In the genomic region with DNA sequence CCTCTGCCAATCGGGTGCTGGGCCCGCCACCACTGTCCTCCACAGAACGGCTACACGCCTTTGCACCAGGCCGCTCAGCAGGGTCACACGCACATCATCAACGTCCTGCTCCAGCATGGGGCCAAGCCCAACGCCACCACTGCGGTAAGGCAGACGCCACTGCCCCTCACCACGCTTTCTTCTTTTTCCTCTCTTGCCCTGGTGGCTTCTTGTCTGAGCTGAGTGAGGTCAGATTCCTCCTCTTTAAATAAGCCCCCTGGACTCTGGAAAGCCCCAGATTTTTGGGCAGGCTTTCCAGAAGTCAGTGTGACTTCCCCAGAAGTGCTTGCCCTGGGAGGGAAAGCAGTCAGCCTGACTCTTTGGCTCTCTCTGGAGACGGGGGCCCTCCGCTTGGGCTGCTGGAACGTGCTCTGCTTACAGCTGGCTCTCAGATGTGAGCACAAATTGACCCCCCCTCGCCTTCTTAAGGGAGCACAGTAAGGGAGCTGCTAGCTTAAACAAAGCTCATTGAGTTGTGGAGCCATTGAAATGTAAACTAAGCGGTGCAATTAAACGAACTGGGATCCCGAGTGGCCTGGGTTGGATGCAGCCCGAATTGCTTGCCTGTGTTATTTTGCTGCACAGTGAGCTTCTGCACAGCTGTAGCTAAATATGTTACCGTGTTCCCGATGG, we compare ENCODE assay signal across 9 cellular contexts.
DNase-seq lines count a peak whose midpoint lies in the region; ATAC-seq and TF ChIP-seq lines count a peak whose summit lies in the region.
"Had no signal": no experiment of that assay in that cellular context is flagged by ENCODE, and none has a peak within 500 bp of the region (broad histone marks: within the 10 kb centered on the region; RNA-seq: fewer than 3 reads in every experiment).

No MANE protein-coding gene starts in this region.

- no peak for TF ChIP-seq EP300 in esophagus muscularis mucosa (IDR thresholded peaks at IDR 0.05)

- H3K27me3 ChIP-seq in esophagus muscularis mucosa (no peaks in the 10 kb centered on the region), thymus (ENCODE audit: control insufficient read depth, insufficient read depth) (no peaks in the 10 kb centered on the region)

- H3K27ac ChIP-seq in esophagus muscularis mucosa (replicated peaks in 1 of 4) (peak overlapping the region; percentile 79 to 87 (median 81)), mesodermal cell (ENCODE audit: low read depth, low read length, severe bottlenecking) (peak overlapping the region; percentile 42), thymus (ENCODE audit: low read depth) (peak overlapping the region; percentile 77)

- TF ChIP-seq CTCF in esophagus muscularis mucosa (IDR thresholded peaks at IDR 0.05) = no peak

- peak; percentile 80 for DNase-seq in NCI-H2171 (lab: John Stamatoyannopoulos, UW)
- DNase-seq in esophagus muscularis mucosa (ENCODE audit: extremely low spot score) = no peak
- no peak for DNase-seq in NCI-H2196 treated with DMSO at 0.1 percent for 48 hours (lab: John Stamatoyannopoulos, UW; ENCODE audit: unreplicated experiment)
- DNase-seq in LoVo (ENCODE audit: low spot score) = no peak
- DNase-seq in G401 (ENCODE audit: low spot score) = no peak
- DNase-seq: SW 1271 had no signal

- H3K4me3 ChIP-seq in esophagus muscularis mucosa = peak overlapping the region; percentile 36 to 52 (median 46)
- no peak overlapping the region for H3K4me3 ChIP-seq in mesodermal cell (ENCODE audit: extremely low read depth, insufficient read depth, low read length, poor library complexity, severe bottlenecking)
- no peak overlapping the region for H3K4me3 ChIP-seq in thymus (ENCODE audit: low read length)

- in situ Hi-C loops in G401 (cut with HindIII; ENCODE audit: low sequenced_read_pairs) = no loop called here

- peaks cover 5 to 69% (median 60%) of the 10 kb centered on the region in 4 donors for H3K4me1 ChIP-seq in esophagus muscularis mucosa
- H3K4me1 ChIP-seq in mesodermal cell (ENCODE audit: control insufficient read depth, insufficient read depth, low read length, poor library complexity, severe bottlenecking) = no peaks in the 10 kb centered on the region
- no peaks in the 10 kb centered on the region for H3K4me1 ChIP-seq in thymus (ENCODE audit: control insufficient read depth, insufficient read depth, low read length)

- 51% methylated on average over 17 of the region's 21 CpGs for WGBS in esophagus muscularis mucosa
- WGBS in mesodermal cell (ENCODE audit: insufficient coverage in 2 of 2), 2 experiments = 35 to 36% methylated on average over 16 to 17 of the region's 21 CpGs
- 91% methylated on average over 21 of the region's 21 CpGs for WGBS in thymus

- peaks cover 0 to 4% (median 0%) of the 10 kb centered on the region in 4 donors for H3K36me3 ChIP-seq in esophagus muscularis mucosa
- peaks cover 9% of the 10 kb centered on the region for H3K36me3 ChIP-seq in mesodermal cell (ENCODE audit: control insufficient read depth, insufficient read depth, low read length)
- no peaks in the 10 kb centered on the region for H3K36me3 ChIP-seq in thymus (ENCODE audit: control insufficient read depth, insufficient read depth)

- TF ChIP-seq POLR2A in esophagus muscularis mucosa (IDR thresholded peaks at IDR 0.05; ENCODE audit: low read depth) = no peak

- no peak for ATAC-seq in GM18868 (IDR thresholded peaks at IDR 0.05; ENCODE audit: unreplicated experiment)

- intact Hi-C loops in esophagus muscularis mucosa (cut with DNase I) = no loop called here

- H3K9me3 ChIP-seq in esophagus muscularis mucosa = no peaks in the 10 kb centered on the region
- no peaks in the 10 kb centered on the region for H3K9me3 ChIP-seq in mesodermal cell (ENCODE audit: control insufficient read depth, low read length)
- no peaks in the 10 kb centered on the region for H3K9me3 ChIP-seq in thymus (ENCODE audit: control insufficient read depth)

Comparison
In these comparisons a context has a peak if more than half of its experiments do, and no peak if none do; other contexts are left out.
1. H3K4me3 ChIP-seq: peak in esophagus muscularis mucosa (4 of 4); none in mesodermal cell (single experiment) and thymus (single experiment).
2. Peak in every context shown above with its lines, with median percentiles within 50 percentile points of each other: H3K27ac ChIP-seq.